9 cellular contexts compared by ENCODE assay signal in the genomic region with DNA sequence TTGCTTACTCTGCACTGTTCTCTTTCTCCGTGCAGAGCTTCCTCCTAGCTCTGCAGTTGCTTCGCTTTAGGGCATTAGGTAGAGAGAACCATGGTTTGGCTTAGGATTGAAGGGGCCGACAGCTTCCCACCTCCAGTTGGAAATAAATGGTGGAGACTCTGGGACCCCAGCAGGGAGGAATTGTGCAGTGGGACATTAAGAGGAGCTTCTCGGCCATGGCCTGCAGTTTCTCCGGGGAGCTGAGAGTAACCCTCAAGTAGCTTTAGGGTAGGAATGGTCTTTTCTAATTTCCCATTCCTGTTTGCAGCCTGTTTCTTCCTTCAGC. TPM values are rescaled to one million over a fixed set of nuclear protein-coding genes. Genes with fewer than 3 reads are reported as not detected.
DNase-seq lines count a peak whose midpoint lies in the region; ATAC-seq and TF ChIP-seq lines count a peak whose summit lies in the region.
"Had no signal": no experiment of that assay in that cellular context is flagged by ENCODE, and none has a peak within 500 bp of the region (broad histone marks: within the 10 kb centered on the region; RNA-seq: fewer than 3 reads in every experiment).

No MANE protein-coding gene starts in this region.

- H3K4me3 ChIP-seq in heart right ventricle (peak overlapping the region; percentile 66 to 99 (median 85)), cardiac fibroblast (replicated peaks in 1 of 2; ENCODE audit: low read depth in 2 of 2, low read length in 2 of 2) (peak overlapping the region; percentile 91 to 93), mucosa of rectum (ENCODE audit: low read length in 2 of 2) (peak overlapping the region; percentile 89 to 95), aorta (ENCODE audit: low read length in 2 of 2) (peak overlapping the region; percentile 75 to 86)

- peak overlapping the region in 8 of 10 donors; percentile 77 to 90 (median 82) for H3K27ac ChIP-seq in heart right ventricle
- peak overlapping the region in 1 of 2 donors; percentile 65 for H3K27ac ChIP-seq in mucosa of rectum (ENCODE audit: low read depth in 2 of 2, low read length in 2 of 2)
- no peak overlapping the region for H3K27ac ChIP-seq in aorta (ENCODE audit: low read depth in 1 of 2, low read length in 2 of 2)

- H3K27me3 ChIP-seq in heart right ventricle (no peaks in the 10 kb centered on the region), mucosa of rectum (ENCODE audit: control insufficient read depth in 2 of 2, insufficient read depth in 2 of 2, low read length in 2 of 2) (no peaks in the 10 kb centered on the region), aorta (ENCODE audit: control insufficient read depth in 1 of 2, insufficient read depth in 2 of 2, low read length in 1 of 2) (no peaks in the 10 kb centered on the region)

- TF ChIP-seq CTCF in heart right ventricle (IDR thresholded peaks at IDR 0.05) (no peak), cardiac fibroblast (IDR thresholded peaks at IDR 0.05; ENCODE audit: low read depth, low read length) (no peak)

- H3K9me3 ChIP-seq in heart right ventricle: no peaks in the 10 kb centered on the region
- H3K9me3 ChIP-seq in mucosa of rectum (ENCODE audit: control insufficient read depth in 2 of 2, low read length in 2 of 2): no peaks in the 10 kb centered on the region
- no peaks in the 10 kb centered on the region for H3K9me3 ChIP-seq in aorta (ENCODE audit: control insufficient read depth, low read length)

- ATAC-seq in heart right ventricle (no peak), Right ventricle myocardium inferior (no peak), aorta (ENCODE audit: low FRiP score) (no peak), GM19397 (IDR thresholded peaks at IDR 0.05; ENCODE audit: unreplicated experiment) (no peak)

- H3K36me3 ChIP-seq in heart right ventricle (peaks cover 0 to 34% (median 9%) of the 10 kb centered on the region in 9 donors), mucosa of rectum (ENCODE audit: control insufficient read depth in 2 of 2, insufficient read depth in 2 of 2, low read length in 2 of 2) (peaks cover 5 to 9% of the 10 kb centered on the region in 2 donors), aorta (ENCODE audit: control insufficient read depth in 1 of 2, insufficient read depth in 2 of 2, low read length in 1 of 2) (no peaks in the 10 kb centered on the region)

- H3K9ac ChIP-seq in mucosa of rectum (ENCODE audit: low read depth in 1 of 2, low read length in 2 of 2): peak overlapping the region; percentile 84

- intact Hi-C loops in heart right ventricle (cut with DNase I) (loop anchor here (2.0 to 10.0 kb wide), 7 partner anchors 73 to 373 kb away; partner anchors contain the start of genes ARL3 (in 2 of the 10), FBXL15 (in 2 of the 10), SFXN2 (in 2 of the 10) and CUEDC2 (in 1 of the 10)), Right ventricle myocardium inferior (cut with DNase I) (loop anchor here (5.0 kb wide), 3 partner anchors 43 to 108 kb away; partner anchors contain the start of gene NFKB2), aorta (cut with DNase I) (loop anchor here in 1 of 2 donors (2.0 to 5.0 kb wide), 2 partner anchors 73 to 78 kb away; partner anchors contain the start of gene CUEDC2)

- H3K4me1 ChIP-seq in heart right ventricle: peaks cover 7 to 74% (median 39%) of the 10 kb centered on the region in 9 donors
- peaks cover 16 to 30% of the 10 kb centered on the region in 2 donors for H3K4me1 ChIP-seq in mucosa of rectum (ENCODE audit: control insufficient read depth in 2 of 2, insufficient read depth in 2 of 2, low read length in 2 of 2)
- peaks cover 0 to 3% of the 10 kb centered on the region in 2 donors for H3K4me1 ChIP-seq in aorta (ENCODE audit: control insufficient read depth in 1 of 2, insufficient read depth in 2 of 2, low read length in 2 of 2)

- DNase-seq in heart right ventricle: no peak
- no peak for DNase-seq in Right ventricle myocardium inferior (ENCODE audit: missing footprints)
- peak in 1 of 2 donors; percentile 23 for DNase-seq in cardiac fibroblast (ENCODE audit: low read depth in 2 of 2)
- peak in 1 of 2 donors; percentile 30 for DNase-seq in aorta
- DNase-seq in HCEC 1CT: no peak
- no peak for DNase-seq in ureter (ENCODE audit: low spot score)

- 8 to 14% methylated on average over 5 of the region's 5 CpGs for WGBS in heart right ventricle, 2 donors
- 1 to 4% methylated on average over 5 of the region's 5 CpGs for WGBS in aorta, 2 donors

RNA-seq across cellular contexts. Expression of gene SUFU, which starts 1.2 kb away (rescaled TPM):
- total RNA-seq in heart right ventricle (10 to 100 TPM in 1 of 10 donors, 1 to 10 TPM in 9; 5.7 to 10.1 (median 7.5) TPM), Right ventricle myocardium inferior (7.8 TPM), aorta (10 to 100 TPM; 11.3 to 24.0 TPM), ureter (25.5 TPM)
- polyA plus RNA-seq in heart right ventricle (1 to 10 TPM; 3.3 to 4.9 TPM), aorta (1 to 10 TPM; 2.3 to 4.5 TPM)

RNA-seq across cellular contexts. Expression of gene ACTR1A, which starts 2.4 kb away (rescaled TPM):
- total RNA-seq in heart right ventricle (100 to 1,000 TPM in 8 of 10 donors, 10 to 100 TPM in 2; 90.1 to 138 (median 110) TPM), Right ventricle myocardium inferior (101 TPM), aorta (10 to 100 TPM; 91.6 to 92.9 TPM), ureter (87.1 TPM)
- polyA plus RNA-seq in heart right ventricle (100 to 1,000 TPM; 102 to 113 TPM), aorta (10 to 100 TPM; 46.8 to 75.2 TPM)

RNA-seq across cellular contexts. Expression of gene C10orf95, which starts 53.6 kb away (rescaled TPM):
- total RNA-seq in heart right ventricle (not detected), Right ventricle myocardium inferior (not detected), aorta (not detected), ureter (1.5 TPM)
- polyA plus RNA-seq in heart right ventricle (not detected), aorta (under 1 TPM in 1 of 2 donors, not detected in 1; 0.36 TPM)
- total RNA-seq: Daoy had no signal

Comparison
In these comparisons a context has a peak if more than half of its experiments do, and no peak if none do; other contexts are left out.
1. H3K27ac ChIP-seq: peak in heart right ventricle (8 of 10); none in aorta (0 of 2).
2. Peak in every context shown above with its lines, with median percentiles within 50 percentile points of each other: H3K4me3 ChIP-seq.